In genomic region chr12:7188557-7189397, GRCh38 we compare ENCODE assay signal across 8 cellular contexts. TPM values are rescaled to one million over a fixed set of nuclear protein-coding genes. Genes with fewer than 3 reads are reported as not detected.
DNase-seq lines count a peak whose midpoint lies in the region; ATAC-seq and TF ChIP-seq lines count a peak whose summit lies in the region.

No MANE protein-coding gene starts in this region.

- H3K9me2 ChIP-seq in DOHH2 (replicated peaks; ENCODE audit: control insufficient read depth, low read length) (no peaks in the 10 kb centered on the region), GM23338 (ENCODE audit: insufficient read depth) (no peaks in the 10 kb centered on the region), SK-N-SH (no peaks in the 10 kb centered on the region)

- POLR2A ChIA-PET in SK-N-SH (lab: Yijun Ruan, JAX), result interaction anchor here (0.5 kb wide), 1 partner anchor 821 kb away, joined by 3 read pairs; no protein-coding TSS in a partner anchor

- H3K4me3 ChIP-seq in DOHH2 (ENCODE audit: low read length) (peak overlapping the region; percentile 96), GM23338 (peak overlapping the region; percentile 94), LNCaP clone FGC (ENCODE audit: low read depth, low read length) (peak overlapping the region; percentile 85), SK-N-SH (ENCODE audit: low read depth in 2 of 2, low read length in 1 of 2) (peak overlapping the region; percentile 91 to 95), ovary (peak overlapping the region; percentile 77), thyroid gland (replicated peaks in 1 of 3) (peak overlapping the region; percentile 59 to 94 (median 74))

- peaks cover 7% of the 10 kb centered on the region for H3K27me3 Mint-ChIP-seq in GM23338 (ENCODE audit: insufficient read depth, low read depth, poor library complexity)
- H3K27me3 Mint-ChIP-seq in activated naive CD8-positive, alpha-beta T cell treated with anti-CD3 and anti-CD28 coated beads for 36 hours, result no peaks in the 10 kb centered on the region

- no peaks in the 10 kb centered on the region for H3K9me3 ChIP-seq in DOHH2 (ENCODE audit: control insufficient read depth, insufficient read depth, low read length)
- H3K9me3 ChIP-seq in SK-N-SH, result no peaks in the 10 kb centered on the region
- H3K9me3 ChIP-seq in ovary, result no peaks in the 10 kb centered on the region
- no peaks in the 10 kb centered on the region for H3K9me3 ChIP-seq in thyroid gland

- peak; percentile 73 for TF ChIP-seq RAD21 in SK-N-SH (IDR thresholded peaks at IDR 0.05; ENCODE audit: low read length)

- H3K9me3 Mint-ChIP-seq in GM23338, result no peaks in the 10 kb centered on the region; the same call in 2 of the 3 replicates
- H3K9me3 Mint-ChIP-seq in activated naive CD8-positive, alpha-beta T cell treated with anti-CD3 and anti-CD28 coated beads for 36 hours, result no peaks in the 10 kb centered on the region

- CTCF ChIA-PET in SK-N-SH (lab: Yijun Ruan, JAX), result interaction anchor here (0.5 to 3.4 kb wide), 21 partner anchors 8 to 579 kb away, joined by 3 to 33 read pairs (median 4); partner anchors contain the start of genes C1RL and CLSTN3

- H3K4me3 Mint-ChIP-seq in GM23338, result peak overlapping the region; percentile 83
- peak overlapping the region; percentile 92 for H3K4me3 Mint-ChIP-seq in activated naive CD8-positive, alpha-beta T cell treated with anti-CD3 and anti-CD28 coated beads for 36 hours

- no peaks in the 10 kb centered on the region for H4K20me1 ChIP-seq in DOHH2 (ENCODE audit: control insufficient read depth, insufficient read depth, low read depth, low read length)
- H4K20me1 ChIP-seq in GM23338 (replicated peaks; ENCODE audit: insufficient read depth), result peaks cover 15% of the 10 kb centered on the region
- no peaks in the 10 kb centered on the region for H4K20me1 ChIP-seq in SK-N-SH (ENCODE audit: insufficient read depth)

- H3K4me1 ChIP-seq in DOHH2 (ENCODE audit: control insufficient read depth, low read length), result peaks cover 27% of the 10 kb centered on the region
- H3K4me1 ChIP-seq in GM23338 (ENCODE audit: insufficient read depth), result peaks cover 14% of the 10 kb centered on the region; the same call in 1 of the 2 replicates
- H3K4me1 ChIP-seq in SK-N-SH (ENCODE audit: control insufficient read depth in 1 of 2, insufficient read depth in 2 of 2, low read depth in 1 of 2, low read length in 1 of 2), result peaks cover 9 to 20% of the 10 kb centered on the region in 2 experiments; a peak in 3 of 4 replicates
- H3K4me1 ChIP-seq in ovary (ENCODE audit: insufficient read depth), result peaks cover 8% of the 10 kb centered on the region
- peaks cover 4 to 21% of the 10 kb centered on the region in 2 donors for H3K4me1 ChIP-seq in thyroid gland

- H3K9ac ChIP-seq in SK-N-SH, result peak overlapping the region; percentile 71

- peak overlapping the region; percentile 80; the same call in 1 of the 2 replicates for H3K27ac Mint-ChIP-seq in GM23338
- peak overlapping the region; percentile 92 for H3K27ac Mint-ChIP-seq in activated naive CD8-positive, alpha-beta T cell treated with anti-CD3 and anti-CD28 coated beads for 36 hours

- 0 out of 2 replicates have a peak, but pooled peaks cover 2% of the 10 kb centered on the region for H3F3A ChIP-seq in DOHH2 (ENCODE audit: control insufficient read depth, insufficient read depth)
- H3F3A ChIP-seq in GM23338 (replicated peaks; ENCODE audit: low read depth), result no peaks in the 10 kb centered on the region
- H3F3A ChIP-seq in SK-N-SH (replicated peaks; ENCODE audit: insufficient read depth), result no peaks in the 10 kb centered on the region

- H3K36me3 ChIP-seq in DOHH2 (ENCODE audit: control insufficient read depth, low read length) (peaks cover 33% of the 10 kb centered on the region), GM23338 (ENCODE audit: insufficient read depth) (peaks cover 16% of the 10 kb centered on the region), SK-N-SH (replicated peaks in 1 of 2; ENCODE audit: control insufficient read depth in 1 of 2, insufficient read depth in 2 of 2, low read length in 1 of 2) (peaks cover 6 to 23% of the 10 kb centered on the region in 2 experiments), ovary (no peaks in the 10 kb centered on the region), thyroid gland (no peaks in the 10 kb centered on the region)

- intact Hi-C loops in Right ventricle myocardium superior (cut with DNase I), result no loop called here
- intact Hi-C loops in ovary (cut with DNase I), result no loop called here
- intact Hi-C loops in thyroid gland (cut with DNase I), result loop anchor here (5.0 kb wide), 1 partner anchor 46 kb away; no protein-coding TSS in a partner anchor

- peaks cover 24% of the 10 kb centered on the region for H3K36me3 Mint-ChIP-seq in GM23338 (ENCODE audit: low read depth)
- peaks cover 21% of the 10 kb centered on the region for H3K36me3 Mint-ChIP-seq in activated naive CD8-positive, alpha-beta T cell treated with anti-CD3 and anti-CD28 coated beads for 36 hours

- H3K4me2 ChIP-seq in DOHH2 (ENCODE audit: low read length), result peak overlapping the region; percentile 93
- H3K4me2 ChIP-seq in GM23338, result peak overlapping the region; percentile 100
- H3K4me2 ChIP-seq in SK-N-SH, result peak overlapping the region; percentile 96

- no peak for TF ChIP-seq EP300 in SK-N-SH (IDR thresholded peaks at IDR 0.05; ENCODE audit: borderline replicate concordance in 1 of 2, low read depth in 1 of 2, low read length in 1 of 2)
- peak; percentile 44 for TF ChIP-seq EP300 in ovary (IDR thresholded peaks at IDR 0.05)

- WGBS in SK-N-SH (ENCODE audit: low lambda C conversion rate), result 22% methylated on average over 19 of the region's 21 CpGs
- WGBS in ovary, 3 donors, result 4 to 6% (median 5%) methylated on average over 21 of the region's 21 CpGs
- 2 to 3% methylated on average over 20 to 21 of the region's 21 CpGs for WGBS in thyroid gland, 2 donors

- H2AFZ ChIP-seq in GM23338, result peak overlapping the region; percentile 99
- H2AFZ ChIP-seq in SK-N-SH (ENCODE audit: low read depth), result peak overlapping the region; percentile 98

- H3K79me2 ChIP-seq in DOHH2 (ENCODE audit: control insufficient read depth, low read length) (peaks cover 22% of the 10 kb centered on the region), GM23338 (replicated peaks; ENCODE audit: insufficient read depth) (peaks cover 30% of the 10 kb centered on the region), SK-N-SH (ENCODE audit: insufficient read depth) (no peaks in the 10 kb centered on the region; the same call in 1 of the 2 replicates)

- TF ChIP-seq POLR2A in ovary (IDR thresholded peaks at IDR 0.05) (no peak), thyroid gland (IDR thresholded peaks at IDR 0.05) (peak in 1 of 2 donors; percentile 4)

- no peaks in the 10 kb centered on the region for H3K27me3 ChIP-seq in DOHH2 (ENCODE audit: control insufficient read depth, low read length)
- no peaks in the 10 kb centered on the region for H3K27me3 ChIP-seq in GM23338 (ENCODE audit: insufficient read depth)
- no peaks in the 10 kb centered on the region for H3K27me3 ChIP-seq in SK-N-SH (ENCODE audit: insufficient read depth)
- H3K27me3 ChIP-seq in ovary, result no peaks in the 10 kb centered on the region
- no peaks in the 10 kb centered on the region for H3K27me3 ChIP-seq in thyroid gland

- peaks cover 26% of the 10 kb centered on the region for H3K4me1 Mint-ChIP-seq in GM23338
- peaks cover 33% of the 10 kb centered on the region for H3K4me1 Mint-ChIP-seq in activated naive CD8-positive, alpha-beta T cell treated with anti-CD3 and anti-CD28 coated beads for 36 hours

- TF ChIP-seq CTCF in DOHH2 (IDR thresholded peaks at IDR 0.05; ENCODE audit: low read depth, low read length, poor library complexity, severe bottlenecking) (peak; percentile 81), GM23338 (conservative IDR thresholded peaks at IDR 0.05; ENCODE audit: low read depth in 2 of 2) (peak; percentile 87 to 96), LNCaP clone FGC (IDR thresholded peaks at IDR 0.05; ENCODE audit: control insufficient read depth, extremely low read depth, insufficient read depth) (peak; percentile 73), SK-N-SH (IDR thresholded peaks at IDR 0.05) (peak; percentile 64), ovary (IDR thresholded peaks at IDR 0.05) (peak in 1 of 3 donors; percentile 23), thyroid gland (IDR thresholded peaks at IDR 0.05) (peak in 5 of 6 experiments; percentile 43 to 62 (median 53))

- peak; percentile 79 for ATAC-seq in GM23338
- ATAC-seq in Right ventricle myocardium superior (ENCODE audit: poor library complexity), result peak; percentile 67

- no peak overlapping the region for H3K27ac ChIP-seq in DOHH2 (ENCODE audit: low read depth, low read length)
- no peak overlapping the region for H3K27ac ChIP-seq in GM23338 (ENCODE audit: low read depth)
- H3K27ac ChIP-seq in SK-N-SH (ENCODE audit: low read depth in 2 of 2, low read length in 1 of 2), result peak overlapping the region; percentile 40 to 82
- H3K27ac ChIP-seq in ovary, result peak overlapping the region; percentile 81 to 87
- peak overlapping the region; percentile 81 to 94 (median 92) for H3K27ac ChIP-seq in thyroid gland

- DNase-seq in GM23338 (ENCODE audit: low spot score) (peak; percentile 91), LNCaP clone FGC (ENCODE audit: low read depth) (no peak), SK-N-SH (peak; percentile 75), Right ventricle myocardium superior (peak; percentile 83), ovary (peak; percentile 41 to 67 (median 65)), thyroid gland (peak; percentile 69 to 70)
- DNase-seq in activated naive CD8-positive, alpha-beta T cell treated with anti-CD3 and anti-CD28 coated beads for 36 hours, result peak; percentile 69

TF ChIP-seq in SK-N-SH, 30 proteins besides CTCF, POLR2A, EP300 and RAD21 (continues in another document):
- TF ChIP-seq RFX5 (IDR thresholded peaks at IDR 0.05; ENCODE audit: low read length), result no peak

RNA-seq across cellular contexts. Expression of gene PEX5, which starts 0.7 kb away (rescaled TPM):
- 58.8 and 72.0 TPM in 2 replicates for total RNA-seq in GM23338 (2014; rRNA removed; shearing (Covaris generic))
- polyA plus RNA-seq in GM23338 (2016; fragmentation: Nextera tagmentation; extraction: Ambion mirVana) (7.4 and 7.5 TPM in 2 replicates), SK-N-SH (2012; rRNA removed) (21.6 and 22.6 TPM in 2 replicates), ovary (10 to 100 TPM; 28.8 to 35.6 TPM)
- 18.1 and 20.7 TPM in 2 replicates for polyA plus RNA-seq in SK-N-SH (2012; cell fraction: cytosol; rRNA removed)
- 34.3 and 38.7 TPM in 2 replicates for polyA plus RNA-seq in SK-N-SH (2012; cell fraction: nucleus; rRNA removed)
- total RNA-seq in activated naive CD8-positive, alpha-beta T cell treated with anti-CD3 and anti-CD28 coated beads for 36 hours, result 10 to 100 TPM; 39.1 to 40.3 TPM
- total RNA-seq in Right ventricle myocardium superior (34.1 TPM), ovary (10 to 100 TPM; 23.0 to 71.4 (median 59.8) TPM), thyroid gland (10 to 100 TPM; 28.5 to 37.6 (median 32.8) TPM)

RNA-seq across cellular contexts. Expression of gene CLSTN3, which starts 58.6 kb away (rescaled TPM):
- total RNA-seq in GM23338 (2014; rRNA removed; shearing (Covaris generic)), result 27.9 and 46.9 TPM in 2 replicates
- 5.0 and 5.8 TPM in 2 replicates for polyA plus RNA-seq in GM23338 (2016; fragmentation: Nextera tagmentation; extraction: Ambion mirVana)
- 12.7 and 12.9 TPM in 2 replicates for polyA plus RNA-seq in SK-N-SH (2012; rRNA removed)
- 7.2 and 8.7 TPM in 2 replicates for polyA plus RNA-seq in SK-N-SH (2012; cell fraction: cytosol; rRNA removed)
- polyA plus RNA-seq in SK-N-SH (2012; cell fraction: nucleus; rRNA removed), result 34.7 and 40.9 TPM in 2 replicates
- total RNA-seq in activated naive CD8-positive, alpha-beta T cell treated with anti-CD3 and anti-CD28 coated beads for 36 hours, result 10 to 100 TPM; 16.5 to 17.2 TPM
- 3.7 TPM for total RNA-seq in Right ventricle myocardium superior
- 100 to 1,000 TPM in 2 of 7 donors, 10 to 100 TPM in 5; 45.4 to 142 (median 68.2) TPM for total RNA-seq in ovary
- polyA plus RNA-seq in ovary, result 10 to 100 TPM; 28.9 to 59.2 TPM
- total RNA-seq in thyroid gland, result 10 to 100 TPM; 18.0 to 53.4 (median 37.3) TPM

Comparison
In these comparisons a context has a peak if more than half of its experiments do, and no peak if none do; other contexts are left out.
1. H3K27ac ChIP-seq: peak in SK-N-SH (2 of 2), ovary (2 of 2) and thyroid gland (3 of 3); none in DOHH2 (single experiment) and GM23338 (single experiment).
2. Peak in every context shown above with its lines, with median percentiles within 50 percentile points of each other: H3K4me2 ChIP-seq and H3K4me3 ChIP-seq.